Comparison of ENCODE assay signal across 14 cellular contexts in genomic region chr7:129903935-129904334, GRCh38. TPM values are rescaled to one million over a fixed set of nuclear protein-coding genes. Genes with fewer than 3 reads are reported as not detected.
A peak's percentile ranks its signal among the peaks of the same experiment; 100 is the strongest.
DNase-seq lines count a peak whose midpoint lies in the region; ATAC-seq, FAIRE-seq and TF ChIP-seq lines count a peak whose summit lies in the region.
"Had no signal": no experiment of that assay in that cellular context is flagged by ENCODE, and none has a peak within 500 bp of the region (broad histone marks: within the 10 kb centered on the region; RNA-seq: fewer than 3 reads in every experiment).

No MANE protein-coding gene starts in this region.

- FAIRE-seq in GM12891 (lab: Jason Lieb, UNC): peak; percentile 87
- no peak for FAIRE-seq in HTR-8/SVneo (lab: Jason Lieb, UNC)
- FAIRE-seq: endometrium had no signal

- H3K27me3 Mint-ChIP-seq in effector memory CD8-positive, alpha-beta T cell: no peaks in the 10 kb centered on the region

- peaks cover 49 to 65% of the 10 kb centered on the region in 2 donors for H3K4me1 Mint-ChIP-seq in effector memory CD8-positive, alpha-beta T cell (ENCODE audit: low read depth in 2 of 2)
- peaks cover 75% of the 10 kb centered on the region for H3K4me1 Mint-ChIP-seq in stimulated activated effector memory CD8-positive, alpha-beta T cell treated with anti-CD3 and anti-CD28 coated beads, Interleukin-12 subunit alpha, Interleukin-12 subunit beta, amount 100 ng/mL, for 72 hours

- H3K27ac Mint-ChIP-seq in effector memory CD8-positive, alpha-beta T cell: peak overlapping the region; percentile 6 to 32
- H3K27ac Mint-ChIP-seq in stimulated activated effector memory CD8-positive, alpha-beta T cell treated with anti-CD3 and anti-CD28 coated beads, Interleukin-12 subunit alpha, Interleukin-12 subunit beta, amount 100 ng/mL, for 72 hours: no peak overlapping the region

- DNase-seq in GM12891 (ENCODE audit: insufficient read length, low spot score): no peak
- no peak for DNase-seq in effector memory CD8-positive, alpha-beta T cell
- DNase-seq in stimulated activated effector memory CD8-positive, alpha-beta T cell treated with anti-CD3 and anti-CD28 coated beads, Interleukin-12 subunit alpha, Interleukin-12 subunit beta, amount 100 ng/mL, for 72 hours (ENCODE audit: low spot score in 2 of 2): no peak
- DNase-seq in HTR-8/SVneo (ENCODE audit: insufficient read length, low spot score): no peak
- DNase-seq: activated T-cell treated with anti-CD3 and anti-CD28 coated beads, Interleukin-2, amount 50 U/mL, for 48 hours; heart left ventricle; left ventricle myocardium superior; SIG-M5; stimulated activated naive CD4-positive, alpha-beta T cell had no signal

- H3K9me3 Mint-ChIP-seq in effector memory CD8-positive, alpha-beta T cell: no peaks in the 10 kb centered on the region
- peaks cover 3% of the 10 kb centered on the region for H3K9me3 Mint-ChIP-seq in stimulated activated effector memory CD8-positive, alpha-beta T cell treated with anti-CD3 and anti-CD28 coated beads, Interleukin-12 subunit alpha, Interleukin-12 subunit beta, amount 100 ng/mL, for 72 hours

- no peak for TF ChIP-seq POLR2A in GM12891 (IDR thresholded peaks at IDR 0.05; ENCODE audit: low read depth, low read length)

- peaks cover 23% of the 10 kb centered on the region for H3K36me3 Mint-ChIP-seq in effector memory CD8-positive, alpha-beta T cell (ENCODE audit: insufficient read depth)
- H3K36me3 Mint-ChIP-seq in stimulated activated effector memory CD8-positive, alpha-beta T cell treated with anti-CD3 and anti-CD28 coated beads, Interleukin-12 subunit alpha, Interleukin-12 subunit beta, amount 100 ng/mL, for 72 hours: peaks cover 22% of the 10 kb centered on the region

- H3K4me3 Mint-ChIP-seq in effector memory CD8-positive, alpha-beta T cell: no peak overlapping the region
- H3K4me3 Mint-ChIP-seq in stimulated activated effector memory CD8-positive, alpha-beta T cell treated with anti-CD3 and anti-CD28 coated beads, Interleukin-12 subunit alpha, Interleukin-12 subunit beta, amount 100 ng/mL, for 72 hours: no peak overlapping the region

- ATAC-seq in GM21423 (IDR thresholded peaks at IDR 0.05; ENCODE audit: unreplicated experiment): peak; percentile 90
- ATAC-seq in HG03354 (IDR thresholded peaks at IDR 0.05; ENCODE audit: poor library complexity, severe bottlenecking, unreplicated experiment): peak; percentile 76
- no peak for ATAC-seq in effector memory CD8-positive, alpha-beta T cell (replicated peaks)
- ATAC-seq in stimulated activated effector memory CD8-positive, alpha-beta T cell treated with anti-CD3 and anti-CD28 coated beads, Interleukin-12 subunit alpha, Interleukin-12 subunit beta, amount 100 ng/mL, for 72 hours: no peak
- ATAC-seq in HG02884 (IDR thresholded peaks at IDR 0.05; ENCODE audit: unreplicated experiment): no peak
- no peak for ATAC-seq in HG03457 (IDR thresholded peaks at IDR 0.05; ENCODE audit: unreplicated experiment)
- ATAC-seq: heart left ventricle, left ventricle myocardium superior had no signal

TF ChIP-seq in GM12891, 5 proteins besides CTCF, POLR2A, EP300 and RAD21:
- TF ChIP-seq PAX5 (IDR thresholded peaks at IDR 0.05; ENCODE audit: insufficient read depth, low read length, severe bottlenecking) (no peak), TAF1 (IDR thresholded peaks at IDR 0.05; ENCODE audit: low read depth, low read length) (no peak), SPI1 (IDR thresholded peaks at IDR 0.05; ENCODE audit: low read depth, low read length) (peak; percentile 87), POLR2AphosphoS5 (IDR thresholded peaks at IDR 0.05; ENCODE audit: low read depth, low read length) (no peak), POU2F2 (IDR thresholded peaks at IDR 0.05; ENCODE audit: low read depth, low read length) (no peak)
TF ChIP-seq in GM12891: peak in this region for 1.

RNA-seq across cellular contexts. Expression of gene UBE2H, which starts 48.8 kb away (rescaled TPM):
- polyA plus RNA-seq in GM12891 (2012; ENCODE audit: low read depth, missing spikeins): 20.4 TPM

Comparison
In these comparisons a context has a peak if more than half of its experiments do, and no peak if none do; other contexts are left out.
1. ATAC-seq: peak in GM21423 (single experiment) and HG03354 (single experiment); none in effector memory CD8-positive, alpha-beta T cell (single experiment), stimulated activated effector memory CD8-positive, alpha-beta T cell treated with anti-CD3 and anti-CD28 coated beads, Interleukin-12 subunit alpha, Interleukin-12 subunit beta, amount 100 ng/mL, for 72 hours (single experiment), HG02884 (single experiment) and HG03457 (single experiment).